In genomic region chr16:68992521-68992920, GRCh38 we compare ENCODE assay signal across 16 cellular contexts.
DNase-seq lines count a peak whose midpoint lies in the region; ATAC-seq and TF ChIP-seq lines count a peak whose summit lies in the region.
"Had no signal": no experiment of that assay in that cellular context is flagged by ENCODE, and none has a peak within 500 bp of the region (broad histone marks: within the 10 kb centered on the region; RNA-seq: fewer than 3 reads in every experiment).

No MANE protein-coding gene starts in this region.

- peak; percentile 6 for DNase-seq in Daoy (ENCODE audit: low read depth)
- peak; percentile 47 for DNase-seq in NCI-H226
- DNase-seq in epithelial cell of prostate (ENCODE audit: low read depth, low spot score), result no peak
- peak; percentile 44 for DNase-seq in osteoblast (ENCODE audit: insufficient read length, low spot score, missing footprints)
- DNase-seq in GM23338 (ENCODE audit: low spot score), result no peak
- no peak for DNase-seq in DMS153 treated with DMSO at 0.1 percent for 48 hours (lab: John Stamatoyannopoulos, UW; ENCODE audit: unreplicated experiment)
- DNase-seq in activated CD8-positive, alpha-beta memory T cell treated with anti-CD3 and anti-CD28 coated beads for 24 hours, result no peak
- no peak for DNase-seq in CD8-positive, alpha-beta memory T cell
- DNase-seq: activated T-cell treated with anti-CD3 and anti-CD28 coated beads, Interleukin-2, amount 50 U/mL, for 4 hours; kidney; naive thymus-derived CD4-positive, alpha-beta T cell; NCI-H510A; SHP77 treated with DMSO at 0.1 percent for 48 hours; small intestine had no signal

- peaks cover 5% of the 10 kb centered on the region for H3K27me3 Mint-ChIP-seq in GM23338 (ENCODE audit: insufficient read depth, low read depth, poor library complexity)
- no peaks in the 10 kb centered on the region for H3K27me3 Mint-ChIP-seq in CD8-positive, alpha-beta memory T cell
- H3K27me3 Mint-ChIP-seq: naive thymus-derived CD4-positive, alpha-beta T cell had no signal

- no peak overlapping the region for H3K4me3 ChIP-seq in osteoblast (ENCODE audit: insufficient read depth, low read length)
- H3K4me3 ChIP-seq in GM23338, result no peak overlapping the region
- H3K4me3 ChIP-seq in CD8-positive, alpha-beta memory T cell (ENCODE audit: low read length), result no peak overlapping the region
- H3K4me3 ChIP-seq: cardiac muscle cell, esophagus muscularis mucosa had no signal

- no peaks in the 10 kb centered on the region for H3K9me3 Mint-ChIP-seq in GM23338
- H3K9me3 Mint-ChIP-seq in CD8-positive, alpha-beta memory T cell, result no peaks in the 10 kb centered on the region
- H3K9me3 Mint-ChIP-seq: activated T-cell treated with anti-CD3 and anti-CD28 coated beads, Interleukin-2, amount 50 U/mL, for 4 hours; naive thymus-derived CD4-positive, alpha-beta T cell had no signal

- ATAC-seq in GM23338, result no peak
- ATAC-seq: activated T-cell treated with anti-CD3 and anti-CD28 coated beads, Interleukin-2, amount 50 U/mL, for 4 hours; naive thymus-derived CD4-positive, alpha-beta T cell had no signal

- TF ChIP-seq CTCF in osteoblast (IDR thresholded peaks at IDR 0.05; ENCODE audit: extremely low read depth, low read depth, low read length) (no peak), GM23338 (conservative IDR thresholded peaks at IDR 0.05; ENCODE audit: low read depth in 2 of 2) (no peak)

- CTCF ChIA-PET in CD8-positive, alpha-beta memory T cell (lab: Charles Lee), result no interaction called here

- H2AFZ ChIP-seq in osteoblast (ENCODE audit: low read length), result no peak overlapping the region
- H2AFZ ChIP-seq in GM23338, result no peak overlapping the region

- H3K36me3 Mint-ChIP-seq in GM23338 (ENCODE audit: low read depth), result 0 out of 3 replicates have a peak, but pooled peaks cover under 1% of the 10 kb centered on the region
- peaks cover 0 to 19% (median 2%) of the 10 kb centered on the region in 3 donors for H3K36me3 Mint-ChIP-seq in CD8-positive, alpha-beta memory T cell

- H3K36me3 ChIP-seq in osteoblast (ENCODE audit: insufficient read depth, low read length) (no peaks in the 10 kb centered on the region), GM23338 (ENCODE audit: insufficient read depth) (no peaks in the 10 kb centered on the region)
- no peaks in the 10 kb centered on the region for H3K36me3 ChIP-seq in CD8-positive, alpha-beta memory T cell (ENCODE audit: insufficient read depth, low read length)
- H3K36me3 ChIP-seq: cardiac muscle cell, esophagus muscularis mucosa had no signal

- peak overlapping the region; percentile 98 for H3K27ac ChIP-seq in epithelial cell of prostate
- peak overlapping the region; percentile 89 for H3K27ac ChIP-seq in osteoblast (ENCODE audit: low read depth, low read length)
- no peak overlapping the region for H3K27ac ChIP-seq in GM23338 (ENCODE audit: low read depth)
- no peak overlapping the region for H3K27ac ChIP-seq in CD8-positive, alpha-beta memory T cell (ENCODE audit: low read depth, low read length)
- H3K27ac ChIP-seq: cardiac muscle cell, esophagus muscularis mucosa had no signal

- H3K9me2 ChIP-seq in GM23338 (ENCODE audit: insufficient read depth), result no peaks in the 10 kb centered on the region

- H3K27ac Mint-ChIP-seq in GM23338, result no peak overlapping the region
- peak overlapping the region in 1 of 8 donors; percentile 58 for H3K27ac Mint-ChIP-seq in CD8-positive, alpha-beta memory T cell
- H3K27ac Mint-ChIP-seq: naive thymus-derived CD4-positive, alpha-beta T cell had no signal

- H3K4me1 ChIP-seq in osteoblast (ENCODE audit: insufficient read depth, low read length) (peaks cover 38% of the 10 kb centered on the region), GM23338 (ENCODE audit: insufficient read depth) (peaks cover 58% of the 10 kb centered on the region)
- H3K4me1 ChIP-seq in CD8-positive, alpha-beta memory T cell (ENCODE audit: insufficient read depth, low read length), result no peaks in the 10 kb centered on the region
- H3K4me1 ChIP-seq: esophagus muscularis mucosa had no signal

- H3F3A ChIP-seq in GM23338 (replicated peaks; ENCODE audit: low read depth), result 0 out of 2 replicates have a peak, but pooled peaks cover 3% of the 10 kb centered on the region

- H3K4me2 ChIP-seq in osteoblast (ENCODE audit: insufficient read depth, low read length) (peak overlapping the region; percentile 48), GM23338 (no peak overlapping the region)

- H3K9me3 ChIP-seq in osteoblast (ENCODE audit: low read depth, low read length), result no peaks in the 10 kb centered on the region
- H3K9me3 ChIP-seq in CD8-positive, alpha-beta memory T cell (ENCODE audit: low read length), result no peaks in the 10 kb centered on the region
- H3K9me3 ChIP-seq: esophagus muscularis mucosa had no signal

- peaks cover 58% of the 10 kb centered on the region for H3K4me1 Mint-ChIP-seq in GM23338
- H3K4me1 Mint-ChIP-seq in CD8-positive, alpha-beta memory T cell, result peaks cover 0 to 2% (median 0%) of the 10 kb centered on the region in 3 donors
- H3K4me1 Mint-ChIP-seq: naive thymus-derived CD4-positive, alpha-beta T cell had no signal

- POLR2A ChIA-PET in CD8-positive, alpha-beta memory T cell (lab: Charles Lee), result no interaction called here

- H3K79me2 ChIP-seq in osteoblast (ENCODE audit: insufficient read depth, low read length) (no peaks in the 10 kb centered on the region), GM23338 (replicated peaks; ENCODE audit: insufficient read depth) (no peaks in the 10 kb centered on the region)

- H3K4me3 Mint-ChIP-seq in GM23338, result no peak overlapping the region
- no peak overlapping the region for H3K4me3 Mint-ChIP-seq in CD8-positive, alpha-beta memory T cell
- H3K4me3 Mint-ChIP-seq: activated T-cell treated with anti-CD3 and anti-CD28 coated beads, Interleukin-2, amount 50 U/mL, for 4 hours; naive thymus-derived CD4-positive, alpha-beta T cell had no signal

- H4K20me1 ChIP-seq in osteoblast (ENCODE audit: insufficient read depth, low read length), result no peaks in the 10 kb centered on the region
- H4K20me1 ChIP-seq in GM23338 (replicated peaks; ENCODE audit: insufficient read depth), result no peaks in the 10 kb centered on the region

- no peaks in the 10 kb centered on the region for H3K27me3 ChIP-seq in osteoblast (ENCODE audit: insufficient read depth, low read length)
- no peaks in the 10 kb centered on the region for H3K27me3 ChIP-seq in GM23338 (ENCODE audit: insufficient read depth)
- H3K27me3 ChIP-seq in CD8-positive, alpha-beta memory T cell (ENCODE audit: insufficient read depth, low read length, poor library complexity, severe bottlenecking), result no peaks in the 10 kb centered on the region
- H3K27me3 ChIP-seq: cardiac muscle cell, esophagus muscularis mucosa had no signal

TF ChIP-seq in GM23338, 12 proteins besides CTCF, POLR2A, EP300 and RAD21:
- no peak for TF ChIP-seq EZH2phosphoT487 (IDR thresholded peaks at IDR 0.05; ENCODE audit: unreplicated experiment)
- no peak for TF ChIP-seq ZNF331 (CRISPR knock-in tag; IDR thresholded peaks at IDR 0.05; ENCODE audit: low read depth)
- no peak for TF ChIP-seq REST (IDR thresholded peaks at IDR 0.05; ENCODE audit: unreplicated experiment)
- no peak for TF ChIP-seq EZH2 (IDR thresholded peaks at IDR 0.05; ENCODE audit: low read depth, unreplicated experiment)
- no peak for TF ChIP-seq STAT1 (IDR thresholded peaks at IDR 0.05; ENCODE audit: unreplicated experiment)
- TF ChIP-seq ZNF114 (CRISPR knock-in tag; IDR thresholded peaks at IDR 0.05), result no peak
- no peak for TF ChIP-seq ETS1 (IDR thresholded peaks at IDR 0.05)
- no peak for TF ChIP-seq CREB1 (CRISPR knock-in tag; IDR thresholded peaks at IDR 0.05; ENCODE audit: low read depth)

Comparison
In these comparisons a context has a peak if more than half of its experiments do, and no peak if none do; other contexts are left out.
1. DNase-seq: peak in Daoy (single experiment), NCI-H226 (single experiment) and osteoblast (single experiment); none in epithelial cell of prostate (single experiment), GM23338 (single experiment), DMS153 treated with DMSO at 0.1 percent for 48 hours (single experiment), activated CD8-positive, alpha-beta memory T cell treated with anti-CD3 and anti-CD28 coated beads for 24 hours (single experiment) and CD8-positive, alpha-beta memory T cell (0 of 5).
2. H3K27ac ChIP-seq: peak in epithelial cell of prostate (single experiment) and osteoblast (single experiment); none in GM23338 (single experiment) and CD8-positive, alpha-beta memory T cell (single experiment).